ENCODE assay signal across 25 cellular contexts in genomic region chr17:8311131-8311790, GRCh38. TPM values are rescaled to one million over a fixed set of nuclear protein-coding genes. Genes with fewer than 3 reads are reported as not detected.
DNase-seq lines count a peak whose midpoint lies in the region; ATAC-seq, FAIRE-seq and TF ChIP-seq lines count a peak whose summit lies in the region.
"Had no signal": no experiment of that assay in that cellular context is flagged by ENCODE, and none has a peak within 500 bp of the region (broad histone marks: within the 10 kb centered on the region; RNA-seq: fewer than 3 reads in every experiment).

No MANE protein-coding gene starts in this region.

- dilution Hi-C loops in endothelial cell of umbilical vein (cut with MboI; ENCODE audit: extremely low pct_ligation_motif_present, low sequenced_read_pairs) = no loop called here

- H3K4me1 ChIP-seq in BLaER1 treated with 17β-estradiol and CSF1 and Interleukin-3, amounts not matched to agents 10 nM and 100 nM = peaks cover 0 to 22% (median 15%) of the 10 kb centered on the region in 10 experiments; a peak in 16 of 20 replicates
- H3K4me1 ChIP-seq in endothelial cell of umbilical vein (ENCODE audit: control insufficient read depth, extremely low read depth, insufficient read depth, low read length) (peaks cover 31% of the 10 kb centered on the region), left lung (no peaks in the 10 kb centered on the region)

- CTCF ChIA-PET in endothelial cell of umbilical vein (lab: Charles Lee) = no interaction called here

- intact Hi-C loops in endothelial cell of umbilical vein (cut with micrococcal nuclease) = loop anchor here (2.0 kb wide), 1 partner anchor 16 kb away; no protein-coding TSS in a partner anchor
- intact Hi-C loops in left lung (cut with DNase I) = no loop called here
- intact Hi-C loops in dorsolateral prefrontal cortex (cut with DNase I) = no loop called here

- no peaks in the 10 kb centered on the region for H3K9me3 Mint-ChIP-seq in HFFc6
- H3K9me3 Mint-ChIP-seq: neural crest cell; T-helper 1 cell treated with Interleukin-12 subunit alpha and Interleukin-12 subunit beta and Interleukin-4 antibody, amounts not matched to agents 30 μg/mL and 1 μg/mL, for 36 hours had no signal

- no TSS peak for BruUV-seq in endothelial cell of umbilical vein (replicated peaks; lab: Mats Ljungman, UMichigan)

- no peak overlapping the region for H3K27ac ChIP-seq in BLaER1 treated with 17β-estradiol and CSF1 and Interleukin-3, amounts not matched to agents 10 nM and 100 nM
- H3K27ac ChIP-seq in endothelial cell of umbilical vein (ENCODE audit: insufficient read depth, low read depth, low read length) (peak overlapping the region; percentile 48), left lung (peak overlapping the region; percentile 39 to 70), skin epidermis (peak overlapping the region in 10 of 21 experiments; percentile 20 to 78 (median 42)), dorsolateral prefrontal cortex (peak overlapping the region in 3 of 59 donors; percentile 12 to 37 (median 15))
- H3K27ac ChIP-seq: C4-2B had no signal

- peaks cover 32% of the 10 kb centered on the region for H3K79me2 ChIP-seq in endothelial cell of umbilical vein (ENCODE audit: control insufficient read depth, insufficient read depth, low read length)

- H3K4me1 Mint-ChIP-seq in HFFc6 (ENCODE audit: low read depth) = peaks cover 8% of the 10 kb centered on the region

- H3K4me3 Mint-ChIP-seq in HFFc6 = no peak overlapping the region
- H3K4me3 Mint-ChIP-seq: neural crest cell; T-helper 1 cell treated with Interleukin-12 subunit alpha and Interleukin-12 subunit beta and Interleukin-4 antibody, amounts not matched to agents 30 μg/mL and 1 μg/mL, for 36 hours had no signal

- TF ChIP-seq CTCF in endothelial cell of umbilical vein (IDR thresholded peaks at IDR 0.05; ENCODE audit: extremely low read depth in 1 of 2, insufficient read depth in 1 of 2, low read depth in 1 of 2, low read length in 2 of 2) = no peak
- no peak for TF ChIP-seq CTCF in left lung (IDR thresholded peaks at IDR 0.05)
- TF ChIP-seq CTCF in HFFc6 (IDR thresholded peaks at IDR 0.05) = no peak
- no peak for TF ChIP-seq CTCF in dorsolateral prefrontal cortex (IDR thresholded peaks at IDR 0.05 in 54 of 56, conservative IDR thresholded peaks at IDR 0.05 in 2 of 56; ENCODE audit: low read depth in 1 of 56, partially characterized antibody in 56 of 56)

- no peak overlapping the region for H3K4me3 ChIP-seq in BLaER1 treated with 17β-estradiol and CSF1 and Interleukin-3, amounts not matched to agents 10 nM and 100 nM
- peak overlapping the region; percentile 29 to 67 (median 60) for H3K4me3 ChIP-seq in endothelial cell of umbilical vein (replicated peaks in 1 of 3; ENCODE audit: insufficient read depth in 1 of 3, low read depth in 1 of 3, low read length in 3 of 3)
- peak overlapping the region; percentile 16 to 38 for H3K4me3 ChIP-seq in left lung
- H3K4me3 ChIP-seq in skin epidermis = peak overlapping the region in 5 of 7 experiments; percentile 4 to 25 (median 13)
- H3K4me3 ChIP-seq in dorsolateral prefrontal cortex = peak overlapping the region in 18 of 59 donors; percentile 1 to 39 (median 25)
- H3K4me3 ChIP-seq: cardiac muscle cell had no signal

- H3K27me3 ChIP-seq in BLaER1 treated with 17β-estradiol and CSF1 and Interleukin-3, amounts not matched to agents 10 nM and 100 nM = no peaks in the 10 kb centered on the region
- no peaks in the 10 kb centered on the region for H3K27me3 ChIP-seq in endothelial cell of umbilical vein (ENCODE audit: control insufficient read depth in 2 of 2, insufficient read depth in 2 of 2, low read length in 2 of 2)
- peaks cover 11 to 60% of the 10 kb centered on the region in 2 donors for H3K27me3 ChIP-seq in left lung
- peaks cover 0 to 40% (median 11%) of the 10 kb centered on the region in 45 donors for H3K27me3 ChIP-seq in dorsolateral prefrontal cortex

- no peaks in the 10 kb centered on the region for H3K9me1 ChIP-seq in endothelial cell of umbilical vein (replicated peaks; ENCODE audit: control insufficient read depth, extremely low read depth, insufficient read depth, low read length)

- TF ChIP-seq POLR2A in endothelial cell of umbilical vein (IDR thresholded peaks at IDR 0.05; ENCODE audit: low read depth, low read length) (no peak), GM12892 (IDR thresholded peaks at IDR 0.05; ENCODE audit: low read depth, low read length) (no peak)

- no peak for FAIRE-seq in endothelial cell of umbilical vein (lab: Jason Lieb, UNC)
- FAIRE-seq in GM12892 (lab: Jason Lieb, UNC) = no peak
- FAIRE-seq: G401.6, GM19239, keratinocyte had no signal

- peaks cover 47% of the 10 kb centered on the region for H3K27me3 Mint-ChIP-seq in HFFc6 (ENCODE audit: insufficient read depth)

- no peaks in the 10 kb centered on the region for H3K36me3 ChIP-seq in BLaER1 treated with 17β-estradiol and CSF1 and Interleukin-3, amounts not matched to agents 10 nM and 100 nM
- peaks cover 9 to 27% of the 10 kb centered on the region in 2 experiments for H3K36me3 ChIP-seq in endothelial cell of umbilical vein (ENCODE audit: control insufficient read depth in 2 of 2, extremely low read depth in 1 of 2, insufficient read depth in 2 of 2, low read length in 2 of 2)
- peaks cover 0 to 4% of the 10 kb centered on the region in 2 donors for H3K36me3 ChIP-seq in left lung
- H3K36me3 ChIP-seq: cardiac muscle cell had no signal

- DNase-seq in endothelial cell of umbilical vein (ENCODE audit: low read depth, low spot score) = peak; percentile 46
- DNase-seq in left lung = peak in 1 of 2 donors; percentile 75
- no peak for DNase-seq in GM12892 (ENCODE audit: insufficient read length)
- no peak for DNase-seq in COR-L47 (lab: John Stamatoyannopoulos, UW)
- DNase-seq in HFFc6 = no peak
- no peak for DNase-seq in dorsolateral prefrontal cortex
- DNase-seq: activated CD4-positive, alpha-beta T cell treated with anti-CD3 and anti-CD28 coated beads, Interleukin-2, amount 50 U/mL, for 1 hour; activated CD8-positive, alpha-beta memory T cell treated with anti-CD3 and anti-CD28 coated beads, Interleukin-2, amount 50 U/mL, for 4 hours; activated gamma-delta T cell; effector CD4-positive, alpha-beta T cell; NCI-H1436; NCI-H82; stimulated activated naive CD4-positive, alpha-beta T cell had no signal

- H3K9me3 ChIP-seq in BLaER1 treated with 17β-estradiol and CSF1 and Interleukin-3, amounts not matched to agents 10 nM and 100 nM (replicated peaks in 1 of 11) = no peaks in the 10 kb centered on the region
- no peaks in the 10 kb centered on the region for H3K9me3 ChIP-seq in endothelial cell of umbilical vein (replicated peaks; ENCODE audit: control insufficient read depth, insufficient read depth, low read length)
- no peaks in the 10 kb centered on the region for H3K9me3 ChIP-seq in left lung

- H3K9ac ChIP-seq in BLaER1 treated with 17β-estradiol and CSF1 and Interleukin-3, amounts not matched to agents 10 nM and 100 nM = no peak overlapping the region
- peak overlapping the region; percentile 56 for H3K9ac ChIP-seq in endothelial cell of umbilical vein (replicated peaks; ENCODE audit: extremely low read depth, insufficient read depth, low read length)

- H3K36me3 Mint-ChIP-seq in HFFc6 (ENCODE audit: low read depth) = no peaks in the 10 kb centered on the region

- H2AFZ ChIP-seq in endothelial cell of umbilical vein (ENCODE audit: low read depth, low read length) = no peak overlapping the region

- no peak overlapping the region for H3K27ac Mint-ChIP-seq in HFFc6
- H3K27ac Mint-ChIP-seq: T-helper 1 cell treated with Interleukin-12 subunit alpha and Interleukin-12 subunit beta and Interleukin-4 antibody, amounts not matched to agents 30 μg/mL and 1 μg/mL, for 36 hours had no signal

- H3K4me2 ChIP-seq in BLaER1 treated with 17β-estradiol and CSF1 and Interleukin-3, amounts not matched to agents 10 nM and 100 nM = peak overlapping the region in 8 of 11 experiments; percentile 10 to 62 (median 37); a peak in 7 of 22 replicates
- H3K4me2 ChIP-seq in endothelial cell of umbilical vein (ENCODE audit: insufficient read depth, low read length) = peak overlapping the region; percentile 78

- 0 out of 22 replicates have a peak, but pooled peaks cover 0 to 3% (median 0%) of the 10 kb centered on the region in 11 experiments for H4K20me1 ChIP-seq in BLaER1 treated with 17β-estradiol and CSF1 and Interleukin-3, amounts not matched to agents 10 nM and 100 nM
- no peaks in the 10 kb centered on the region for H4K20me1 ChIP-seq in endothelial cell of umbilical vein (replicated peaks; ENCODE audit: control insufficient read depth, extremely low read depth, insufficient read depth, low read length)

- ATAC-seq in left lung = peak; percentile 7

- POLR2A ChIA-PET in endothelial cell of umbilical vein (lab: Charles Lee) = no interaction called here

RNA-seq across cellular contexts. Expression of gene ARHGEF15, which starts 1.2 kb away (rescaled TPM):
- 78.6 and 108 TPM in 2 replicates for total RNA-seq in endothelial cell of umbilical vein
- polyA plus RNA-seq in endothelial cell of umbilical vein = 119 and 355 TPM in 2 replicates
- polyA plus RNA-seq in endothelial cell of umbilical vein (2011; cell fraction: cytosol; rRNA removed) = 70.1 and 83.6 TPM in 2 replicates
- polyA plus RNA-seq in endothelial cell of umbilical vein (2011; cell fraction: nucleus; rRNA removed) = 116 and 181 TPM in 2 replicates
- 56.7 and 63.8 TPM in 2 replicates for polyA plus RNA-seq in endothelial cell of umbilical vein (2012)
- 43.0 and 51.1 TPM in 2 replicates for polyA minus RNA-seq in endothelial cell of umbilical vein
- not detected for polyA minus RNA-seq in endothelial cell of umbilical vein (2011; cell fraction: cytosol; rRNA and poly(A)+ RNA removed)
- polyA minus RNA-seq in endothelial cell of umbilical vein (2011; cell fraction: nucleus; rRNA and poly(A)+ RNA removed) = 35.5 and 37.5 TPM in 2 replicates
- 10 to 100 TPM; 18.4 to 25.4 TPM for total RNA-seq in left lung
- not detected for polyA plus RNA-seq in GM12892 (2012; ENCODE audit: missing spikeins)
- not detected for total RNA-seq in HFFc6 (2021; fragmentation: NEBNext Ultra II Directional; extraction: Animal tissue kit (Norgen Biotek cat#: 25700))
- 10 to 100 TPM in 1 of 120 experiments, 1 to 10 TPM in 119; 1.0 to 11.2 (median 3.2) TPM for total RNA-seq in dorsolateral prefrontal cortex
- total RNA-seq: H4, M059J, neural crest cell had no signal
- polyA plus RNA-seq: keratinocyte had no signal

RNA-seq across cellular contexts. Expression of gene SLC25A35, which starts 16.1 kb away (rescaled TPM):
- total RNA-seq in endothelial cell of umbilical vein (7.7 and 9.4 TPM in 2 replicates), left lung (10 to 100 TPM in 1 of 2 donors, 1 to 10 TPM in 1; 8.5 to 11.1 TPM), dorsolateral prefrontal cortex (10 to 100 TPM in 2 of 120 experiments, 1 to 10 TPM in 118; 1.1 to 10.8 (median 4.2) TPM)
- polyA plus RNA-seq in endothelial cell of umbilical vein = 7.6 and 8.1 TPM in 2 replicates
- polyA plus RNA-seq in endothelial cell of umbilical vein (2011; cell fraction: cytosol; rRNA removed) = 3.9 and 4.0 TPM in 2 replicates
- 23.0 and 23.1 TPM in 2 replicates for polyA plus RNA-seq in endothelial cell of umbilical vein (2011; cell fraction: nucleus; rRNA removed)
- polyA plus RNA-seq in endothelial cell of umbilical vein (2012) = 6.2 and 6.4 TPM in 2 replicates
- polyA minus RNA-seq in endothelial cell of umbilical vein = 2.8 and 6.4 TPM in 2 replicates
- polyA minus RNA-seq in endothelial cell of umbilical vein (2011; cell fraction: cytosol; rRNA and poly(A)+ RNA removed) = 2.2 TPM
- 4.8 and 7.8 TPM in 2 replicates for polyA minus RNA-seq in endothelial cell of umbilical vein (2011; cell fraction: nucleus; rRNA and poly(A)+ RNA removed)
- 2.8 TPM for polyA plus RNA-seq in GM12892 (2012; ENCODE audit: missing spikeins)
- 1 to 10 TPM; 1.6 to 3.7 (median 3.1) TPM for total RNA-seq in HFFc6 (2021; fragmentation: NEBNext Ultra II Directional; extraction: Animal tissue kit (Norgen Biotek cat#: 25700))

RNA-seq across cellular contexts. Expression of gene RANGRF, which starts 22.8 kb away (rescaled TPM):
- total RNA-seq in endothelial cell of umbilical vein (36.5 and 36.8 TPM in 2 replicates), left lung (10 to 100 TPM; 22.9 to 33.2 TPM), dorsolateral prefrontal cortex (10 to 100 TPM; 15.3 to 31.6 (median 22.9) TPM)
- polyA plus RNA-seq in endothelial cell of umbilical vein = 52.7 and 52.9 TPM in 2 replicates
- 60.6 and 61.9 TPM in 2 replicates for polyA plus RNA-seq in endothelial cell of umbilical vein (2011; cell fraction: cytosol; rRNA removed)
- polyA plus RNA-seq in endothelial cell of umbilical vein (2011; cell fraction: nucleus; rRNA removed) = 40.6 and 41.6 TPM in 2 replicates
- polyA plus RNA-seq in endothelial cell of umbilical vein (2012) = 51.5 and 53.4 TPM in 2 replicates
- polyA minus RNA-seq in endothelial cell of umbilical vein = 17.8 and 22.0 TPM in 2 replicates
- polyA minus RNA-seq in endothelial cell of umbilical vein (2011; cell fraction: cytosol; rRNA and poly(A)+ RNA removed) = 26.3 TPM
- polyA minus RNA-seq in endothelial cell of umbilical vein (2011; cell fraction: nucleus; rRNA and poly(A)+ RNA removed) = 5.3 and 8.4 TPM in 2 replicates
- 53.4 TPM for polyA plus RNA-seq in GM12892 (2012; ENCODE audit: missing spikeins)
- 10 to 100 TPM; 27.8 to 32.2 (median 30.9) TPM for total RNA-seq in HFFc6 (2021; fragmentation: NEBNext Ultra II Directional; extraction: Animal tissue kit (Norgen Biotek cat#: 25700))

RNA-seq across cellular contexts. Expression of gene ODF4, which starts 28.4 kb away (rescaled TPM):
- not detected in 2 replicates for total RNA-seq in endothelial cell of umbilical vein
- not detected in 2 replicates for polyA plus RNA-seq in endothelial cell of umbilical vein
- polyA plus RNA-seq in endothelial cell of umbilical vein (2011; cell fraction: cytosol; rRNA removed) = not detected in 2 replicates
- polyA plus RNA-seq in endothelial cell of umbilical vein (2011; cell fraction: nucleus; rRNA removed) = not detected in 2 replicates
- not detected in 2 replicates for polyA plus RNA-seq in endothelial cell of umbilical vein (2012)
- not detected in 2 replicates for polyA minus RNA-seq in endothelial cell of umbilical vein
- polyA minus RNA-seq in endothelial cell of umbilical vein (2011; cell fraction: cytosol; rRNA and poly(A)+ RNA removed) = not detected
- polyA minus RNA-seq in endothelial cell of umbilical vein (2011; cell fraction: nucleus; rRNA and poly(A)+ RNA removed) = not detected in 2 replicates
- not detected for total RNA-seq in left lung
- not detected for polyA plus RNA-seq in GM12892 (2012; ENCODE audit: missing spikeins)
- not detected for total RNA-seq in HFFc6 (2021; fragmentation: NEBNext Ultra II Directional; extraction: Animal tissue kit (Norgen Biotek cat#: 25700))
- total RNA-seq in dorsolateral prefrontal cortex = not detected
- total RNA-seq: cardiac muscle cell, H4, M059J, neural crest cell, ureter had no signal
- polyA plus RNA-seq: cardiac muscle cell, keratinocyte had no signal

Comparison
In these comparisons a context has a peak if more than half of its experiments do, and no peak if none do; other contexts are left out.
1. H3K27ac ChIP-seq: peak in endothelial cell of umbilical vein (single experiment) and left lung (2 of 2); none in BLaER1 treated with 17β-estradiol and CSF1 and Interleukin-3, amounts not matched to agents 10 nM and 100 nM (0 of 11).
2. H3K4me3 ChIP-seq: peak in endothelial cell of umbilical vein (3 of 3), left lung (2 of 2) and skin epidermis (5 of 7); none in BLaER1 treated with 17β-estradiol and CSF1 and Interleukin-3, amounts not matched to agents 10 nM and 100 nM (0 of 10).